7 cellular contexts compared by ENCODE assay signal in the genomic region with DNA sequence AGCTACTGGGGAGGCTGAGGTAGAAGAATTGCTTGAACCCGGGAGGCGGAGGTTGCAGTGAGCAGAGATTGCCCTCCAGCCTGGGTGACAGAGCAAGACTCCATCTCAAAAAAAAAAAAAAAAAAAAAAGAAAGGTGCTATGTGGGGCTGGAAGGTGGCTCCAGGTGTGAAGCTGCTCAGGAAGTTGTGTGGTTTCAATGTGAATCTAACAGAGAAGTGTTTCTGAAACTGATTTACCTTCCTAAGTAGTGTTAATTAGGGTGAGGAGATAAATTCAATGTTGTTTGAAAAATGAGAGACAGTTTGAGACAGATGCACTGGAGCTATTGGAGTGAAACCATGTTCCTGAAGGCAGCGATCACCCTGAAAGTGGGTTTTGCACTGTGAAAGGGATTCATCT. TPM values are rescaled to one million over a fixed set of nuclear protein-coding genes. Genes with fewer than 3 reads are reported as not detected.
A peak's percentile ranks its signal among the peaks of the same experiment; 100 is the strongest.
DNase-seq lines count a peak whose midpoint lies in the region; ATAC-seq, FAIRE-seq and TF ChIP-seq lines count a peak whose summit lies in the region.
"Not testable (repeated sequence)": the region's sequence is repeated elsewhere in the genome, so short reads cannot be mapped to it uniquely, and the experiment has no call there.

No MANE protein-coding gene starts in this region.

- H3K36me3 Mint-ChIP-seq in activated CD8-positive, alpha-beta T cell treated with anti-CD3 and anti-CD28 coated beads for 36 hours (ENCODE audit: low read depth): peaks cover 11% of the 10 kb centered on the region

- not testable (repeated sequence) for TF ChIP-seq POLR2A in GM12891 (IDR thresholded peaks at IDR 0.05; ENCODE audit: low read depth, low read length)

- not testable (repeated sequence) for H3K4me3 ChIP-seq in cardiac muscle cell

- FAIRE-seq in GM12891 (lab: Jason Lieb, UNC): peak; percentile 58

- not testable (repeated sequence) for H3K4me3 Mint-ChIP-seq in activated CD8-positive, alpha-beta T cell treated with anti-CD3 and anti-CD28 coated beads for 36 hours

- not testable (repeated sequence) for H3K27me3 Mint-ChIP-seq in activated CD8-positive, alpha-beta T cell treated with anti-CD3 and anti-CD28 coated beads for 36 hours

- peaks cover 17% of the 10 kb centered on the region for H3K4me1 Mint-ChIP-seq in activated CD8-positive, alpha-beta T cell treated with anti-CD3 and anti-CD28 coated beads for 36 hours (ENCODE audit: low read depth)

- intact Hi-C loops in activated CD8-positive, alpha-beta T cell treated with anti-CD3 and anti-CD28 coated beads for 36 hours (cut with micrococcal nuclease): not testable (repeated sequence)

- not testable (repeated sequence) for H3K36me3 ChIP-seq in cardiac muscle cell

- POLR2A ChIA-PET in activated CD8-positive, alpha-beta T cell treated with anti-CD3 and anti-CD28 coated beads for 36 hours (lab: Charles Lee): not testable (repeated sequence)

- CTCF ChIA-PET in activated CD8-positive, alpha-beta T cell treated with anti-CD3 and anti-CD28 coated beads for 36 hours (lab: Charles Lee): not testable (repeated sequence)

- H3K27ac ChIP-seq in cardiac muscle cell: peak overlapping the region; percentile 73

- TF ChIP-seq CTCF in activated CD8-positive, alpha-beta T cell treated with anti-CD3 and anti-CD28 coated beads for 36 hours (IDR thresholded peaks at IDR 0.05); cardiac muscle cell (IDR thresholded peaks at IDR 0.05; ENCODE audit: low read depth, low read length): not testable (repeated sequence)

- not testable (repeated sequence) for H3K4me1 ChIP-seq in cardiac muscle cell (ENCODE audit: low read depth)

- peak; percentile 59 for ATAC-seq in GM19324 (IDR thresholded peaks at IDR 0.05; ENCODE audit: low FRiP score, unreplicated experiment)
- ATAC-seq in GM21619 (IDR thresholded peaks at IDR 0.05; ENCODE audit: unreplicated experiment): peak; percentile 63
- peak; percentile 42 for ATAC-seq in HG02943 (IDR thresholded peaks at IDR 0.05; ENCODE audit: low read depth, unreplicated experiment)
- ATAC-seq in HG03442 (IDR thresholded peaks at IDR 0.05; ENCODE audit: unreplicated experiment): peak; percentile 40
- not testable (repeated sequence) for ATAC-seq in activated CD8-positive, alpha-beta T cell treated with anti-CD3 and anti-CD28 coated beads for 36 hours

- DNase-seq in GM12891 (ENCODE audit: insufficient read length, low spot score); activated CD8-positive, alpha-beta T cell treated with anti-CD3 and anti-CD28 coated beads for 36 hours; cardiac muscle cell (ENCODE audit: low read depth in 1 of 2, low spot score in 1 of 2): not testable (repeated sequence)

- not testable (repeated sequence) for H3K9me3 Mint-ChIP-seq in activated CD8-positive, alpha-beta T cell treated with anti-CD3 and anti-CD28 coated beads for 36 hours

- H3K27ac Mint-ChIP-seq in activated CD8-positive, alpha-beta T cell treated with anti-CD3 and anti-CD28 coated beads for 36 hours: peak overlapping the region; percentile 46

- not testable (repeated sequence) for H3K9me3 ChIP-seq in cardiac muscle cell (ENCODE audit: low read depth)

- not testable (repeated sequence) for H3K27me3 ChIP-seq in cardiac muscle cell

RNA-seq across cellular contexts. Expression of gene METTL2B, which starts 30.3 kb away (rescaled TPM):
- 14.1 TPM for polyA plus RNA-seq in GM12891 (2012; ENCODE audit: low read depth, missing spikeins)
- 10 to 100 TPM; 38.9 to 45.6 TPM for total RNA-seq in activated CD8-positive, alpha-beta T cell treated with anti-CD3 and anti-CD28 coated beads for 36 hours
- total RNA-seq in cardiac muscle cell: 27.9 and 32.2 TPM in 2 replicates
- 21.3 TPM in 2 replicates for polyA plus RNA-seq in cardiac muscle cell

RNA-seq across cellular contexts. Expression of gene HILPDA, which starts 51.1 kb away (rescaled TPM):
- 26.3 TPM for polyA plus RNA-seq in GM12891 (2012; ENCODE audit: low read depth, missing spikeins)
- 100 to 1,000 TPM; 344 to 362 TPM for total RNA-seq in activated CD8-positive, alpha-beta T cell treated with anti-CD3 and anti-CD28 coated beads for 36 hours
- total RNA-seq in cardiac muscle cell: 16.2 and 27.5 TPM in 2 replicates
- 48.7 and 56.0 TPM in 2 replicates for polyA plus RNA-seq in cardiac muscle cell

Comparison
In these comparisons a context has a peak if more than half of its experiments do, and no peak if none do; other contexts are left out.
1. RNA of gene HILPDA, which starts 51.1 kb away (total RNA-seq): 344 to 362 TPM in activated CD8-positive, alpha-beta T cell treated with anti-CD3 and anti-CD28 coated beads for 36 hours; 16.2 to 27.5 TPM in cardiac muscle cell; every median in the first group is over 10 times any median in the second.